ENCODE assay signal across 7 cellular contexts in the genomic region with DNA sequence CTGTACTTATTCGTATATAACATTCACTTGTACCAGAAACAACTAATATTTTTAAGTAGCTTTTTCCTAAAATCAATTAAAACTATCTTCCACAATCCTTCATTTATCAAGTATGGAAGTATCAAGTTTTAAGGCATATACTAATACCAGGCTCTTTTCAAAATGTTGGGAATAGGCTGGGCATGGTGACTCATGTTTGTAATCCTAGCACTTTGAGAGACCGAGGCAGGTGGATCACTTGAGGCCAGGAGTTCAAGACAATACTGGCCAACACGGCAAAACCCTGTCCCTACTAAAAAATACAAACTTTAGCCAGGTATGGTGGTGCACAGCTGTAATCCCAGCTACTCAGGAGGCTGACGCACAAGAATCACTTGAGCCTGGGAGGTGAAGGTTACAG. TPM values are rescaled to one million over a fixed set of nuclear protein-coding genes. Genes with fewer than 3 reads are reported as not detected.
"Had no signal": no experiment of that assay in that cellular context is flagged by ENCODE, and none has a peak within 500 bp of the region (broad histone marks: within the 10 kb centered on the region; RNA-seq: fewer than 3 reads in every experiment).

No MANE protein-coding gene starts in this region.

- H3K27ac Mint-ChIP-seq: IgD-negative memory B cell had no signal

- H3K27me3 Mint-ChIP-seq: IgD-negative memory B cell had no signal

- H3K4me3 Mint-ChIP-seq: IgD-negative memory B cell had no signal

- H3K27ac ChIP-seq: HL-60 had no signal

- H3K4me3 ChIP-seq: K562 had no signal

- ATAC-seq: HepG2, K562 had no signal

- H3K9me3 Mint-ChIP-seq: IgD-negative memory B cell had no signal

- DNase-seq: IMR-90 had no signal

RNA-seq across cellular contexts. Expression of a gene that starts 25.7 kb away (rescaled TPM):
- total RNA-seq: HepG2, HT-29, HT1080, K562 had no signal
- polyA plus RNA-seq: HepG2, IMR-90 had no signal
